Comparison of ENCODE assay signal across 9 cellular contexts in genomic region chr3:134291300-134292254, GRCh38. TPM values are rescaled to one million over a fixed set of nuclear protein-coding genes. Genes with fewer than 3 reads are reported as not detected.
DNase-seq lines count a peak whose midpoint lies in the region; ATAC-seq and TF ChIP-seq lines count a peak whose summit lies in the region.
"Had no signal": no experiment of that assay in that cellular context is flagged by ENCODE, and none has a peak within 500 bp of the region (broad histone marks: within the 10 kb centered on the region; RNA-seq: fewer than 3 reads in every experiment).

No MANE protein-coding gene starts in this region.

- peak; percentile 55 for DNase-seq in A172 (ENCODE audit: low spot score)
- DNase-seq in M059J (ENCODE audit: low read depth) = peak; percentile 83
- DNase-seq in coronary artery (ENCODE audit: low spot score) = no peak
- DNase-seq in activated CD8-positive, alpha-beta T cell treated with anti-CD3 and anti-CD28 coated beads for 36 hours = no peak
- no peak for DNase-seq in stimulated activated CD4-positive, alpha-beta T cell treated with anti-CD3 and anti-CD28 coated beads, Interleukin-15, amount 100 ng/mL, for 24 hours

- peaks cover 8% of the 10 kb centered on the region for H3K9me3 ChIP-seq in mesodermal cell (ENCODE audit: control insufficient read depth, low read length)

- CTCF ChIA-PET in activated CD8-positive, alpha-beta T cell treated with anti-CD3 and anti-CD28 coated beads for 36 hours (lab: Charles Lee) = no interaction called here

- peaks cover 30% of the 10 kb centered on the region for H3K27me3 Mint-ChIP-seq in activated CD8-positive, alpha-beta T cell treated with anti-CD3 and anti-CD28 coated beads for 36 hours

- H3K4me3 Mint-ChIP-seq in activated CD8-positive, alpha-beta T cell treated with anti-CD3 and anti-CD28 coated beads for 36 hours = no peak overlapping the region

- POLR2A ChIA-PET in activated CD8-positive, alpha-beta T cell treated with anti-CD3 and anti-CD28 coated beads for 36 hours (lab: Charles Lee) = no interaction called here

- H3K4me1 Mint-ChIP-seq in activated CD8-positive, alpha-beta T cell treated with anti-CD3 and anti-CD28 coated beads for 36 hours (ENCODE audit: low read depth) = peaks cover 2% of the 10 kb centered on the region

- no peak overlapping the region for H3K27ac Mint-ChIP-seq in activated CD8-positive, alpha-beta T cell treated with anti-CD3 and anti-CD28 coated beads for 36 hours

- no peak overlapping the region for H3K4me3 ChIP-seq in coronary artery
- no peak overlapping the region for H3K4me3 ChIP-seq in mesodermal cell (ENCODE audit: extremely low read depth, insufficient read depth, low read length, poor library complexity, severe bottlenecking)
- H3K4me3 ChIP-seq: BLaER1 had no signal

- peaks cover 6% of the 10 kb centered on the region for H3K4me1 ChIP-seq in mesodermal cell (ENCODE audit: control insufficient read depth, insufficient read depth, low read length, poor library complexity, severe bottlenecking)

- ATAC-seq in GM18870 (IDR thresholded peaks at IDR 0.05; ENCODE audit: unreplicated experiment) (no peak), HG02798 (IDR thresholded peaks at IDR 0.05; ENCODE audit: poor library complexity, unreplicated experiment) (no peak)
- ATAC-seq in activated CD8-positive, alpha-beta T cell treated with anti-CD3 and anti-CD28 coated beads for 36 hours = no peak

- H3K9me3 Mint-ChIP-seq in activated CD8-positive, alpha-beta T cell treated with anti-CD3 and anti-CD28 coated beads for 36 hours = peaks cover 5% of the 10 kb centered on the region

- intact Hi-C loops in activated CD8-positive, alpha-beta T cell treated with anti-CD3 and anti-CD28 coated beads for 36 hours (cut with micrococcal nuclease) = loop anchor here (5.0 kb wide), 1 partner anchor 39 kb away; the partner anchor contains the start of gene RYK

- WGBS in mesodermal cell (ENCODE audit: insufficient coverage in 2 of 2), 2 experiments = 100% methylated on average over 1 of the region's 4 CpGs; no CpG with 5 or more reads in 1 of the 2 experiments

- no peak for TF ChIP-seq CTCF in coronary artery (IDR thresholded peaks at IDR 0.05)
- no peak for TF ChIP-seq CTCF in activated CD8-positive, alpha-beta T cell treated with anti-CD3 and anti-CD28 coated beads for 36 hours (IDR thresholded peaks at IDR 0.05)

- H3K36me3 Mint-ChIP-seq in activated CD8-positive, alpha-beta T cell treated with anti-CD3 and anti-CD28 coated beads for 36 hours (ENCODE audit: low read depth) = peaks cover 3% of the 10 kb centered on the region

- H3K27ac ChIP-seq in coronary artery (peak overlapping the region; percentile 42 to 66), mesodermal cell (ENCODE audit: low read depth, low read length, severe bottlenecking) (peak overlapping the region; percentile 45)
- H3K27ac ChIP-seq: BLaER1 had no signal

- no peaks in the 10 kb centered on the region for H3K36me3 ChIP-seq in mesodermal cell (ENCODE audit: control insufficient read depth, insufficient read depth, low read length)
- H3K36me3 ChIP-seq: BLaER1 had no signal

RNA-seq across cellular contexts. Expression of gene RYK, which starts 40.9 kb away (rescaled TPM):
- 88.1 and 91.0 TPM in 2 replicates for total RNA-seq in A172 (2014; rRNA removed; shearing (Covaris generic))
- 71.7 and 87.7 TPM in 2 replicates for total RNA-seq in M059J (2014; rRNA removed; shearing (Covaris generic))
- 56.1 TPM for polyA plus RNA-seq in mesodermal cell (2013, experiment 1 of 2)
- polyA plus RNA-seq in mesodermal cell (2013, experiment 2 of 2) = 60.1 TPM
- total RNA-seq in activated CD8-positive, alpha-beta T cell treated with anti-CD3 and anti-CD28 coated beads for 36 hours = 10 to 100 TPM; 19.8 to 21.9 TPM

Comparison
In these comparisons a context has a peak if more than half of its experiments do, and no peak if none do; other contexts are left out.
1. DNase-seq: peak in A172 (single experiment) and M059J (single experiment); none in coronary artery (single experiment), activated CD8-positive, alpha-beta T cell treated with anti-CD3 and anti-CD28 coated beads for 36 hours (single experiment) and stimulated activated CD4-positive, alpha-beta T cell treated with anti-CD3 and anti-CD28 coated beads, Interleukin-15, amount 100 ng/mL, for 24 hours (single experiment).